ENCODE assay signal across 8 cellular contexts in the genomic region with DNA sequence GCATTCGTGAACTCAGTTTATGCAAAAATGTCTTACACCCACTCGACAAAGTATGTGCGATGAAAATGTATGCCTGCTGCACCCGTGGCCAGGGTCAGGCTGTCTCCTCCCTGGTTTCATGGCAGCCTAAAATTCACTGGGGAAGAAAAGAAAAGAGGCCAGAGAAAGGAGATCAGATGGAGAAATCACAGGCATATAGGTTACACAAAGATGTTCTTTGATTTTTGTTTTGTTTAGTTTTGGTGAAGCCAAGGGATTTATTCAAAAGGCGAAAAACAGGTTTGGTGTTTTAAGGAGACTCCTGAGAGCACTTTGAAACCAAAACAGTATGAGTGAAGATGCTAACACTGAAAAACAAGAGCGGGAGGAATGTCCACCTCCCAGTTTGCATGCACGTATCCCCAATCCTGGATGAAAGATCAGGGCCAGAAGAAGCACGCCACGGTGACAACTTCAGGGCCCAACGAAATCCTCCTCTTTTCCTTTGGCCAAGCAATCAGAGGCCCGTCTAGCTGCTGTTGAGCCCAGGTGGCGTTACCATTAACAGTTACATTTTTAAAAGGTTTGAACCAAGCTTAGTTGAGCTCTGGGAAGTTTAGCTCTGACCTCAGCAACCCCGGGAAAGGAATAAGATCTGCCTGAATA. TPM values are rescaled to one million over a fixed set of nuclear protein-coding genes. Genes with fewer than 3 reads are reported as not detected.
DNase-seq lines count a peak whose midpoint lies in the region; ATAC-seq and TF ChIP-seq lines count a peak whose summit lies in the region.

No MANE protein-coding gene starts in this region.

- H3K9ac ChIP-seq in ES-I3 (ENCODE audit: low read depth, low read length) (peak overlapping the region; percentile 93), MM.1S (ENCODE audit: low read length) (peak overlapping the region; percentile 57; the same call in 1 of the 2 replicates), colonic mucosa (ENCODE audit: low read depth in 2 of 2, low read length in 2 of 2) (peak overlapping the region; percentile 61 to 79)

- H3K36me3 Mint-ChIP-seq in neural crest cell (ENCODE audit: low read depth) = no peaks in the 10 kb centered on the region

- H3K4me3 ChIP-seq in MM.1S (ENCODE audit: low read length) = peak overlapping the region; percentile 65
- H3K4me3 ChIP-seq in colonic mucosa = peak overlapping the region; percentile 83

- H3K27ac Mint-ChIP-seq in neural crest cell (ENCODE audit: unreplicated experiment) = peak overlapping the region; percentile 77

- no peaks in the 10 kb centered on the region for H4K20me1 ChIP-seq in MM.1S (ENCODE audit: insufficient read depth, low read length)

- no peaks in the 10 kb centered on the region for H3K9me3 ChIP-seq in ES-I3 (ENCODE audit: control insufficient read depth, insufficient read depth, low read length)
- no peaks in the 10 kb centered on the region for H3K9me3 ChIP-seq in MM.1S (replicated peaks; ENCODE audit: insufficient read depth, low read length)
- H3K9me3 ChIP-seq in colonic mucosa = no peaks in the 10 kb centered on the region

- no peaks in the 10 kb centered on the region for H3K36me3 ChIP-seq in ES-I3 (ENCODE audit: insufficient read depth, low read length)
- no peaks in the 10 kb centered on the region for H3K36me3 ChIP-seq in MM.1S (replicated peaks; ENCODE audit: insufficient read depth, low read length)
- no peaks in the 10 kb centered on the region for H3K36me3 ChIP-seq in colonic mucosa

- no peaks in the 10 kb centered on the region for H3K27me3 Mint-ChIP-seq in neural crest cell (ENCODE audit: low read depth)

- peaks cover 10% of the 10 kb centered on the region; the same call in 1 of the 2 replicates for H3K4me1 ChIP-seq in ES-I3 (ENCODE audit: insufficient read depth, low read length)
- H3K4me1 ChIP-seq in MM.1S (ENCODE audit: low read length) = peaks cover 16% of the 10 kb centered on the region; the same call in 1 of the 2 replicates
- no peaks in the 10 kb centered on the region for H3K4me1 ChIP-seq in colonic mucosa

- H3K9me2 ChIP-seq in MM.1S (replicated peaks; ENCODE audit: insufficient read depth, low read length) = no peaks in the 10 kb centered on the region

- peak overlapping the region; percentile 60; the same call in 1 of the 2 replicates for H3K4me2 ChIP-seq in MM.1S (ENCODE audit: low read depth, low read length)

- H3K27ac ChIP-seq in MM.1S (ENCODE audit: low read length) (peak overlapping the region; percentile 55; the same call in 1 of the 2 replicates), colonic mucosa (peak overlapping the region; percentile 84)

- peaks cover 10% of the 10 kb centered on the region for H3K79me2 ChIP-seq in MM.1S (ENCODE audit: low read length)

- intact Hi-C loops in colonic mucosa (cut with DNase I) = no loop called here

- peaks cover 39% of the 10 kb centered on the region for H3K4me1 Mint-ChIP-seq in neural crest cell

- peak overlapping the region; percentile 93 for H3K4me3 Mint-ChIP-seq in neural crest cell

- ATAC-seq in HG03139 (IDR thresholded peaks at IDR 0.05; ENCODE audit: unreplicated experiment) (no peak), HG02884 (IDR thresholded peaks at IDR 0.05; ENCODE audit: unreplicated experiment) (no peak)

- no peaks in the 10 kb centered on the region for H3K9me3 Mint-ChIP-seq in neural crest cell

- H2AFZ ChIP-seq in MM.1S (ENCODE audit: low read length) = peak overlapping the region; percentile 74

- no peak for DNase-seq in MM.1S
- no peak for DNase-seq in colonic mucosa
- no peak for DNase-seq in neural crest cell (ENCODE audit: low read depth, low spot score)
- DNase-seq in GM20000 (ENCODE audit: low spot score) = no peak
- no peak for DNase-seq in NCI-H524 treated with DMSO at 0.1 percent for 48 hours (lab: John Stamatoyannopoulos, UW)

- TF ChIP-seq CTCF in MM.1S (IDR thresholded peaks at IDR 0.05; ENCODE audit: low read length) (no peak), colonic mucosa (IDR thresholded peaks at IDR 0.05) (no peak), neural crest cell (conservative IDR thresholded peaks at IDR 0.05) (no peak), GM20000 (IDR thresholded peaks at IDR 0.05; ENCODE audit: extremely low read depth, missing control alignments) (no peak)

- H3K27me3 ChIP-seq in MM.1S (replicated peaks; ENCODE audit: insufficient read depth, low read length) = no peaks in the 10 kb centered on the region
- H3K27me3 ChIP-seq in colonic mucosa = no peaks in the 10 kb centered on the region

- no peaks in the 10 kb centered on the region for H3F3A ChIP-seq in MM.1S (ENCODE audit: insufficient read depth, low read length)

RNA-seq across cellular contexts. Expression of a gene that starts 1.0 kb away (rescaled TPM):
- total RNA-seq in colonic mucosa = 10 to 100 TPM; 13.9 to 16.9 TPM
- 23.3 and 24.4 TPM in 2 replicates for total RNA-seq in neural crest cell
